In the genomic region with DNA sequence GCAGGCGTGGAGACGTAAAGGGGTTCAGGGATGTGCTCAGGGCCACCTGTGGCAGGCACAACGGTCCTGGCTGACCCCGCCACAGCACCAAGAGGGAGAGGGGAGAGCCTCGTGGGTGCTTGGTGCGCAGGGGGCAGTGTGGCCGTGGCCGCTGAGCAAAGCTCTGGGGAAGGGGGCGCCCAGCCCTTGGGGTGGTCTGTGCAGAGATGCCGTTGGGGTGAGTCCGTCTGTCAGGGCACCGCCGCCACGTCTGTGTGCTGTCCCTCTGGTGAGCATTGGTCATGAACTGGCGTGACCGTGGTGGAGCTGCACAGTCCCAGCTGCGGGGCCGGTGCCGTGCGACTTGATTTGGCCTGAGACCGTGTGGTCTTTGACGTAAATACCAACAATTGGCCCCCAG, we compare ENCODE assay signal across 15 cellular contexts. TPM values are rescaled to one million over a fixed set of nuclear protein-coding genes. Genes with fewer than 3 reads are reported as not detected.
A peak's percentile ranks its signal among the peaks of the same experiment; 100 is the strongest.
DNase-seq lines count a peak whose midpoint lies in the region; ATAC-seq and TF ChIP-seq lines count a peak whose summit lies in the region.
"Had no signal": no experiment of that assay in that cellular context is flagged by ENCODE, and none has a peak within 500 bp of the region (broad histone marks: within the 10 kb centered on the region; RNA-seq: fewer than 3 reads in every experiment).

No MANE protein-coding gene starts in this region.

- H3K36me3 ChIP-seq in heart right ventricle: peaks cover 0 to 43% (median 11%) of the 10 kb centered on the region in 9 donors
- no peaks in the 10 kb centered on the region for H3K36me3 ChIP-seq in GM06990 (ENCODE audit: control insufficient read depth, insufficient read depth, low read length)
- H3K36me3 ChIP-seq: HAP-1 had no signal

- H3K27me3 ChIP-seq in right cardiac atrium (ENCODE audit: control insufficient read depth, insufficient read depth): no peaks in the 10 kb centered on the region
- no peaks in the 10 kb centered on the region for H3K27me3 ChIP-seq in heart right ventricle
- H3K27me3 ChIP-seq in GM06990 (replicated peaks; ENCODE audit: control insufficient read depth, insufficient read depth, low read length): no peaks in the 10 kb centered on the region

- H3K4me1 ChIP-seq in right cardiac atrium (ENCODE audit: control insufficient read depth, insufficient read depth, low read length): no peaks in the 10 kb centered on the region
- H3K4me1 ChIP-seq in heart right ventricle: peaks cover under 1 to 59% (median 20%) of the 10 kb centered on the region in 9 donors
- H3K4me1 ChIP-seq: Caco-2, HAP-1 had no signal

- TF ChIP-seq CTCF in heart right ventricle (IDR thresholded peaks at IDR 0.05): no peak
- TF ChIP-seq CTCF in GM06990 (IDR thresholded peaks at IDR 0.05; ENCODE audit: insufficient read depth, low read length, poor library complexity, severe bottlenecking): no peak
- no peak for TF ChIP-seq CTCF in chondrocyte (IDR thresholded peaks at IDR 0.05)

- H3K36me3 Mint-ChIP-seq in chondrocyte (ENCODE audit: low read depth): no peaks in the 10 kb centered on the region
- H3K36me3 Mint-ChIP-seq in activated CD4-positive, alpha-beta T cell treated with anti-CD3 and anti-CD28 coated beads for 36 hours (ENCODE audit: low read depth): no peaks in the 10 kb centered on the region
- H3K36me3 Mint-ChIP-seq: CD8-positive, alpha-beta memory T cell; IgD-negative memory B cell had no signal

- H3K4me1 Mint-ChIP-seq in chondrocyte (ENCODE audit: low read depth): peaks cover 14% of the 10 kb centered on the region
- H3K4me1 Mint-ChIP-seq in activated CD4-positive, alpha-beta T cell treated with anti-CD3 and anti-CD28 coated beads for 36 hours: peaks cover 2% of the 10 kb centered on the region

- intact Hi-C loops in right cardiac atrium (cut with DNase I) (loop anchor here in 3 of 4 donors (5.0 to 10.0 kb wide), 2 partner anchors 145 to 147 kb away; no protein-coding TSS in a partner anchor), heart right ventricle (cut with DNase I) (loop anchor here in 6 of 10 donors (5.0 to 10.0 kb wide), 5 partner anchors 37 to 157 kb away; no protein-coding TSS in a partner anchor)
- intact Hi-C loops in activated CD4-positive, alpha-beta T cell treated with anti-CD3 and anti-CD28 coated beads for 36 hours (cut with DNase I, micrococcal nuclease): loop anchor here (5.0 to 10.0 kb wide), 2 partner anchors 42 to 465 kb away; no protein-coding TSS in a partner anchor

- H3K27ac Mint-ChIP-seq in chondrocyte (ENCODE audit: unreplicated experiment): no peak overlapping the region
- H3K27ac Mint-ChIP-seq in activated CD4-positive, alpha-beta T cell treated with anti-CD3 and anti-CD28 coated beads for 36 hours: no peak overlapping the region

- H3K27ac ChIP-seq in right cardiac atrium (ENCODE audit: low read length) (no peak overlapping the region), heart right ventricle (no peak overlapping the region)

- H3K4me3 ChIP-seq in right cardiac atrium (ENCODE audit: low read length) (no peak overlapping the region), heart right ventricle (no peak overlapping the region), GM06990 (replicated peaks; ENCODE audit: low read depth, low read length) (no peak overlapping the region)
- H3K4me3 ChIP-seq: HAP-1 had no signal

- CTCF ChIA-PET in activated CD4-positive, alpha-beta T cell treated with anti-CD3 and anti-CD28 coated beads for 36 hours (lab: Charles Lee): interaction anchor here (0.5 to 3.1 kb wide), 7 partner anchors 11 to 155 kb away, joined by 3 to 10 read pairs (median 4); partner anchors contain the start of gene TLE6

- POLR2A ChIA-PET in activated CD4-positive, alpha-beta T cell treated with anti-CD3 and anti-CD28 coated beads for 36 hours (lab: Charles Lee): no interaction called here

- H3K9me3 ChIP-seq in right cardiac atrium (ENCODE audit: control insufficient read depth, low read length) (no peaks in the 10 kb centered on the region), heart right ventricle (no peaks in the 10 kb centered on the region)
- H3K9me3 ChIP-seq: Caco-2, HAP-1 had no signal

- no peaks in the 10 kb centered on the region for H3K27me3 Mint-ChIP-seq in chondrocyte (ENCODE audit: low read depth)
- H3K27me3 Mint-ChIP-seq in activated CD4-positive, alpha-beta T cell treated with anti-CD3 and anti-CD28 coated beads for 36 hours: no peaks in the 10 kb centered on the region
- H3K27me3 Mint-ChIP-seq: B cell; CD8-positive, alpha-beta memory T cell; IgD-negative memory B cell had no signal

- H3K9me3 Mint-ChIP-seq in chondrocyte (ENCODE audit: low read depth): no peaks in the 10 kb centered on the region
- no peaks in the 10 kb centered on the region for H3K9me3 Mint-ChIP-seq in activated CD4-positive, alpha-beta T cell treated with anti-CD3 and anti-CD28 coated beads for 36 hours (ENCODE audit: low read depth)
- H3K9me3 Mint-ChIP-seq: CD8-positive, alpha-beta memory T cell; IgD-negative memory B cell had no signal

- no peak for ATAC-seq in right cardiac atrium
- ATAC-seq in heart right ventricle: no peak
- no peak for ATAC-seq in activated CD4-positive, alpha-beta T cell treated with anti-CD3 and anti-CD28 coated beads for 36 hours
- ATAC-seq in GM18858 (IDR thresholded peaks at IDR 0.05; ENCODE audit: unreplicated experiment): no peak

- 92% methylated on average over 22 of the region's 22 CpGs for WGBS in right cardiac atrium
- WGBS in heart right ventricle, 2 donors: 89 to 91% methylated on average over 22 of the region's 22 CpGs

- no peak overlapping the region for H3K4me3 Mint-ChIP-seq in chondrocyte (ENCODE audit: unreplicated experiment)
- no peak overlapping the region for H3K4me3 Mint-ChIP-seq in activated CD4-positive, alpha-beta T cell treated with anti-CD3 and anti-CD28 coated beads for 36 hours
- H3K4me3 Mint-ChIP-seq: B cell had no signal

- DNase-seq in right cardiac atrium: peak; percentile 10 to 58 (median 40)
- DNase-seq in heart right ventricle: no peak
- DNase-seq in GM06990 (ENCODE audit: extremely low read depth, insufficient read length): peak; percentile 6
- peak; percentile 90 for DNase-seq in chondrocyte (ENCODE audit: low spot score)
- no peak for DNase-seq in activated CD4-positive, alpha-beta T cell treated with anti-CD3 and anti-CD28 coated beads for 36 hours
- no peak for DNase-seq in stimulated activated naive CD4-positive, alpha-beta T cell treated with Interleukin-2 at 50 U/mL for 16 hours (lab: John Stamatoyannopoulos, UW)
- DNase-seq: Caco-2; CD8-positive, alpha-beta memory T cell; DND-41; GDM1; GOT3 had no signal

RNA-seq across cellular contexts. Expression of gene GNA11, which starts 15.3 kb away (rescaled TPM):
- total RNA-seq in right cardiac atrium (10 to 100 TPM; 63.3 to 71.6 (median 69.7) TPM), heart right ventricle (10 to 100 TPM; 57.4 to 83.2 (median 68.8) TPM), chondrocyte (62.1 to 68.9 TPM (median 68.1 TPM) in 3 replicates)
- polyA plus RNA-seq in right cardiac atrium (69.8 TPM), heart right ventricle (10 to 100 TPM; 28.2 to 40.7 TPM)
- 10 to 100 TPM in 1 of 2 experiments, 1 to 10 TPM in 1; 7.3 to 13.2 TPM for total RNA-seq in activated CD4-positive, alpha-beta T cell treated with anti-CD3 and anti-CD28 coated beads for 36 hours

RNA-seq across cellular contexts. Expression of gene GNA15, which starts 26.3 kb away (rescaled TPM):
- total RNA-seq in right cardiac atrium: 1 to 10 TPM; 1.8 to 2.5 (median 2.1) TPM
- polyA plus RNA-seq in right cardiac atrium: 1.00 TPM
- 1 to 10 TPM in 5 of 10 donors, under 1 TPM in 5; 0.42 to 8.9 (median 0.99) TPM for total RNA-seq in heart right ventricle
- 1 to 10 TPM; 1.0 to 1.4 TPM for polyA plus RNA-seq in heart right ventricle
- total RNA-seq in chondrocyte: not detected in 3 replicates
- 10 to 100 TPM; 64.9 to 70.9 TPM for total RNA-seq in activated CD4-positive, alpha-beta T cell treated with anti-CD3 and anti-CD28 coated beads for 36 hours
- total RNA-seq: Caco-2 had no signal
- polyA plus RNA-seq: IgD-negative memory B cell had no signal

RNA-seq across cellular contexts. Expression of gene TLE5, which starts 47.2 kb away (rescaled TPM):
- total RNA-seq in right cardiac atrium: 1,000 to 10,000 TPM in 2 of 4 donors, 100 to 1,000 TPM in 2; 784 to 1,020 (median 971) TPM
- 1,565 TPM for polyA plus RNA-seq in right cardiac atrium
- total RNA-seq in heart right ventricle: 100 to 1,000 TPM; 653 to 857 (median 758) TPM
- 1,000 to 10,000 TPM in 1 of 2 donors, 100 to 1,000 TPM in 1; 679 to 1,254 TPM for polyA plus RNA-seq in heart right ventricle
- 223 to 306 TPM (median 303 TPM) in 3 replicates for total RNA-seq in chondrocyte
- 100 to 1,000 TPM; 349 to 533 TPM for total RNA-seq in activated CD4-positive, alpha-beta T cell treated with anti-CD3 and anti-CD28 coated beads for 36 hours

Comparison
In these comparisons a context has a peak if more than half of its experiments do, and no peak if none do; other contexts are left out.
1. DNase-seq: peak in right cardiac atrium (3 of 3), GM06990 (single experiment) and chondrocyte (single experiment); none in heart right ventricle (0 of 2), activated CD4-positive, alpha-beta T cell treated with anti-CD3 and anti-CD28 coated beads for 36 hours (single experiment) and stimulated activated naive CD4-positive, alpha-beta T cell treated with Interleukin-2 at 50 U/mL for 16 hours (single experiment).
2. RNA of gene GNA15, which starts 26.3 kb away (total RNA-seq): 64.9 to 70.9 TPM in activated CD4-positive, alpha-beta T cell treated with anti-CD3 and anti-CD28 coated beads for 36 hours; 1.8 to 2.5 TPM in right cardiac atrium, 0.42 to 8.9 TPM in heart right ventricle and not detected in chondrocyte; every median in the first group is over 4 times any median in the second.